Comparison of ENCODE assay signal across 8 cellular contexts in the genomic region with DNA sequence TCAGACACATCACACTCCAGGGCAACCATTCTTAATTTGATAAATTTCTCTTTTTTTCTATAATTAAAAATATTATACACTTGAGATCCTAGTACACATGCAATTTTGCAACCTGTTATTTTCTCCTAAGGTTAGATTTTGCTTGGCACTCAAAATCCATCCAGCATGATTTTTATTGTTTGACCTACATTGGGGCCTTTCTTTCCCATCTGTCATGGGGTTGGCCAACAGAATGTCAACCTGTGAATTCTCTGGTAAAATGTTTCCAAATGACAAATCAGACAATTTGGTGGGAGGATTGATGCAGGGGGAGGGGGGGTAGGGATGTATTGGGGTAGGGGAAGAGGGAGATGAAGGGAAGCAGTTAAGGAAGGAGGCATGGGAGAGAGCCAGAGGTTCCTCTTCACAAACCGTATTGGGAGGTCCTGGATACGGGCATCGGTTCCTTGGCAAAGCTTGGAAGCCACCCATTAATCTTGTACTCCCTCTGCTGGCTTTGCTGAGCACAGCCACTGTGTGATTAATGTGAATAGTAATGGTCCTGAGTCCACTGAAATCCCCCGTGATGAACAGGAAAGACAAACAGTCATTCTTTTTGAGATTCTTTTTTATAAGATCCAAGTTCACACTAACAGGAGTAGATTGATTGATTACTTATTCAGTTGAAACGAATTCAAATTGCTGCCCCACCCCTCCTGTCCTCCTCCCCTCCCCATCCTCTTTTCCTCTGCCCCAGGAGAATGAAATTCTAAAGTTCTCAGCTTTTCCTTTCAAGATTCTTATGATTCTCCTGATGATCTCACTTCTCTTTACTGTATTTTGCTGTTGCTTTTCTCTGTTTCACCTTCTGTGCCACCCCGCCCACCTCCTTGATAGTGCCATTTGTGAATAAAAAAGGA.
A peak's percentile ranks its signal among the peaks of the same experiment; 100 is the strongest.
DNase-seq lines count a peak whose midpoint lies in the region; ATAC-seq and TF ChIP-seq lines count a peak whose summit lies in the region.

No MANE protein-coding gene starts in this region.

- H3K36me3 ChIP-seq in A673 (ENCODE audit: insufficient read depth, low read length, poor library complexity, severe bottlenecking) = no peaks in the 10 kb centered on the region
- no peaks in the 10 kb centered on the region for H3K36me3 ChIP-seq in mesendoderm (ENCODE audit: control insufficient read depth, insufficient read depth, low read length)

- H3K79me1 ChIP-seq in mesendoderm (ENCODE audit: low read length) = no peaks in the 10 kb centered on the region

- no peaks in the 10 kb centered on the region for H3K79me2 ChIP-seq in mesendoderm (ENCODE audit: control insufficient read depth, insufficient read depth, low read length)

- H3K18ac ChIP-seq in mesendoderm (ENCODE audit: low read length) = peak overlapping the region; percentile 39

- no peak overlapping the region for H3K4me2 ChIP-seq in mesendoderm (ENCODE audit: low read length)

- no peak overlapping the region for H3K9ac ChIP-seq in mesendoderm (ENCODE audit: low read length)

- no peak overlapping the region for H3K27ac ChIP-seq in A673 (ENCODE audit: low read depth, low read length, poor library complexity, severe bottlenecking)
- H3K27ac ChIP-seq in mesendoderm (ENCODE audit: low read depth, low read length) = no peak overlapping the region

- DNase-seq in A673 (ENCODE audit: low spot score) = peak; percentile 78
- DNase-seq in GM12864 (ENCODE audit: low read depth) = peak; percentile 4
- DNase-seq in SHP77 treated with DMSO at 0.1 percent for 48 hours (lab: John Stamatoyannopoulos, UW) = peak; percentile 41
- DNase-seq in epidermal melanocyte (ENCODE audit: insufficient read length, low spot score) = peak; percentile 36
- peak; percentile 84 for DNase-seq in mesendoderm

- TF ChIP-seq CTCF in A673 (conservative IDR thresholded peaks at IDR 0.05; ENCODE audit: low read depth, low read length) (peak; percentile 65), GM12864 (IDR thresholded peaks at IDR 0.05; ENCODE audit: low read depth, low read length, missing control alignments) (peak; percentile 74), LNCAP (IDR thresholded peaks at IDR 0.05) (peak; percentile 86)

- H4K5ac ChIP-seq in mesendoderm (ENCODE audit: low read length) = no peak overlapping the region

- H3K4ac ChIP-seq in mesendoderm (ENCODE audit: low read depth, low read length) = no peak overlapping the region

- H3K23ac ChIP-seq in mesendoderm (ENCODE audit: low read length) = no peak overlapping the region

- POLR2A ChIA-PET in A673 (lab: Charles Lee; ENCODE audit: low non-redundant PET) = no interaction called here

- no CpG with 5 or more reads among the region's 6 CpGs for WGBS in mesendoderm (ENCODE audit: extremely low coverage, insufficient coverage, low lambda C conversion rate)

- no peak overlapping the region for H4K8ac ChIP-seq in mesendoderm (ENCODE audit: low read depth, low read length)

- intact Hi-C loops in A673 (cut with micrococcal nuclease; ENCODE audit: unreplicated experiment) = loop anchor here (2.0 to 5.0 kb wide), 3 partner anchors 101 to 354 kb away; partner anchors contain the start of gene MAGI1

- H3K9me3 ChIP-seq in A673 (ENCODE audit: low read depth, low read length, poor library complexity, severe bottlenecking) = no peaks in the 10 kb centered on the region

- H2BK5ac ChIP-seq in mesendoderm (ENCODE audit: low read length) = no peak overlapping the region

- CTCF ChIA-PET in A673 (lab: Charles Lee) = interaction anchor here (0.6 to 0.9 kb wide), 3 partner anchors 116 to 354 kb away, joined by 4 to 9 read pairs (median 8); no protein-coding TSS in a partner anchor

- H3K4me3 ChIP-seq in A673 (ENCODE audit: low read depth, low read length, poor library complexity, severe bottlenecking) (no peak overlapping the region), GM12864 (ENCODE audit: low read depth, low read length) (no peak overlapping the region), mesendoderm (ENCODE audit: low read length) (no peak overlapping the region)

- no peak overlapping the region for H2AK5ac ChIP-seq in mesendoderm (ENCODE audit: low read length)

- H2BK120ac ChIP-seq in mesendoderm (ENCODE audit: low read depth, low read length) = no peak overlapping the region

- H2BK15ac ChIP-seq in mesendoderm (replicated peaks; ENCODE audit: low read depth) = no peak overlapping the region

- ATAC-seq in HG02970 (IDR thresholded peaks at IDR 0.05; ENCODE audit: low FRiP score, unreplicated experiment) (no peak), GM21367 (IDR thresholded peaks at IDR 0.05; ENCODE audit: unreplicated experiment) (no peak)

- no peak overlapping the region for H3K56ac ChIP-seq in mesendoderm (ENCODE audit: low read length)

- H3K27me3 ChIP-seq in A673 (replicated peaks; ENCODE audit: insufficient read depth, low read depth, low read length, poor library complexity) = no peaks in the 10 kb centered on the region
- H3K27me3 ChIP-seq in mesendoderm (ENCODE audit: insufficient read depth, low read length, poor library complexity) = no peaks in the 10 kb centered on the region

- BruUV-seq in A673 (replicated peaks; lab: Mats Ljungman, UMichigan) = no TSS peak

- H3K4me1 ChIP-seq in A673 (ENCODE audit: insufficient read depth, low read length, poor library complexity, severe bottlenecking) = peaks cover 7% of the 10 kb centered on the region
- no peaks in the 10 kb centered on the region for H3K4me1 ChIP-seq in mesendoderm (ENCODE audit: control insufficient read depth, low read depth, low read length)

Comparison
In these comparisons a context has a peak if more than half of its experiments do, and no peak if none do; other contexts are left out.
1. DNase-seq: peak in every context shown above with its lines; median percentile 84 in mesendoderm; 78 in A673; 41 in SHP77 treated with DMSO at 0.1 percent for 48 hours; 36 in epidermal melanocyte; 4 in GM12864.